In the genomic region with DNA sequence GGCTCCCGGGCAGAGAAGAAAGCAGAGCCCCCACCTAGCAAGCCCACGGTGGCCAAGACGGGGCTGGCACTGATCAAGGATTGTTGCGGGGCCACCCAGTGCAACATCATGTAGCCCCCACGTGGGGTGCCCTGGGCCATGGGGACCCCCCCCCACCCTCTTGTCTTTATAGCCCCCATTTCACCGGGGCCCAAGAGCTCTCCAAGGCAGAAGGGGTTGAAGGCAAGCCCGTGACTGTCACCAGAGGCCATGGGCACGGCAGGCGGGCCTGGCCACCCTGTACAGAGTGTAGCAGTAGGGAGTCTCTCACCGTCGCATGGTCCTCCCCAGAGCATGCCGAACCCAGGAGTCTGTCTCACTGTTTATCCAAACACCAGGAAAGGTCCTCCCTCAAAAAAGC, we compare ENCODE assay signal across 26 cellular contexts.
"Had no signal": no experiment of that assay in that cellular context is flagged by ENCODE, and none has a peak within 500 bp of the region (broad histone marks: within the 10 kb centered on the region; RNA-seq: fewer than 3 reads in every experiment).

No MANE protein-coding gene starts in this region.

- H3K9ac ChIP-seq: parathyroid adenoma had no signal

- DNase-seq: activated B cell treated with CpG ODN at 0.5 μM for 24 hours; activated CD4-positive, alpha-beta T cell treated with anti-CD3 and anti-CD28 coated beads, Interleukin-2, amount 50 U/mL, for 1 hour; activated naive CD4-positive, alpha-beta T cell; activated T-cell treated with anti-CD3 and anti-CD28 coated beads for 4 hours; activated T-cell treated with anti-CD3 and anti-CD28 coated beads, Interleukin-2, amount 50 U/mL, for 72 hours; cortex of kidney; foreskin fibroblast; head of caudate nucleus; hippocampal formation; left cardiac atrium; left ventricle myocardium superior; nephron progenitor cell; nucleus accumbens; stimulated activated CD4-positive, alpha-beta T cell treated with anti-CD3 and anti-CD28 coated beads, Interleukin-12 subunit alpha, Interleukin-12 subunit beta, amount 100 ng/mL, for 4 hours; stimulated activated CD4-positive, alpha-beta T cell treated with anti-CD3 and anti-CD28 coated beads, Interleukin-4, amount 100 ng/mL, for 1 hour; stomach; SW 1271; T-helper 2 cell; upper lobe of right lung had no signal

- H3K27ac Mint-ChIP-seq: activated B cell treated with CpG ODN at 0.5 μM for 24 hours, brain, nephron progenitor cell had no signal

- H3K27me3 ChIP-seq: ascending aorta, right atrium auricular region, stomach, tibial artery, upper lobe of right lung had no signal

- H3K27ac ChIP-seq: ascending aorta, parathyroid adenoma, right atrium auricular region, stomach, tibial artery, upper lobe of right lung had no signal

- H3K4me3 Mint-ChIP-seq: activated B cell treated with CpG ODN at 0.5 μM for 24 hours; activated T-cell treated with anti-CD3 and anti-CD28 coated beads, Interleukin-2, amount 50 U/mL, for 72 hours; brain; nephron progenitor cell had no signal

- ATAC-seq: activated naive CD4-positive, alpha-beta T cell treated with anti-CD3 and anti-CD28 coated beads, Interleukin-2, amount 50 U/mL, for 72 hours; activated T-cell treated with anti-CD3 and anti-CD28 coated beads, Interleukin-2, amount 50 U/mL, for 72 hours; esophagus mucosa; left cardiac atrium; left ventricle myocardium superior; upper lobe of right lung had no signal

- H3K4me1 ChIP-seq: parathyroid adenoma had no signal

- H3K4me3 ChIP-seq: ascending aorta, right atrium auricular region, stomach, tibial artery, upper lobe of right lung had no signal

- H3K27me3 Mint-ChIP-seq: activated B cell treated with CpG ODN at 0.5 μM for 24 hours had no signal

- H3K9me3 ChIP-seq: upper lobe of right lung had no signal
